8 cellular contexts compared by ENCODE assay signal in the genomic region with DNA sequence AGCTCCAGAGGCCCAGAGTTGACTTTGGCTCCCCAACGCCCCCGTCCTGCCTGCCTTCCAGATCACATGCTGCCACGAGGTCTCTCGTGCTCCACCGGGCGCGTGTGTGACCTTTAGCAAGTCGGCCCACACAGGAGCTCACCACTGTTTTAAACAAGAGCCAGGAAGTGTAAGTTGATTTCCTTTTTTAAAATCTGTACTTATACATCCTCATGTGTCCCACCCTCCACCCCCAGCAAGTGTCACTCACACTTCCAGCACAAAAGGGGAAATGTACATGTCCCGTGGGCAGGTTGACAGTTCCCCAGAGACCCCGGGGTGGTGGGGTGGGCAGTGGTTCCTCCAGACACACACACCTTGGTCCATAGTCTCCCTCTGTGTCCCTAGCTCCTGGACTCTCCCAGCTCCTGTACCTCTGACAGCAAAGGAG.
DNase-seq lines count a peak whose midpoint lies in the region; ATAC-seq lines count a peak whose summit lies in the region.

No MANE protein-coding gene starts in this region.

- H3K36me3 Mint-ChIP-seq in activated CD8-positive, alpha-beta memory T cell treated with anti-CD3 and anti-CD28 coated beads, Interleukin-2, amount 10 ng/mL, durations not matched to agents 7 days and 5 days: peaks cover 10% of the 10 kb centered on the region
- peaks cover 3 to 24% (median 10%) of the 10 kb centered on the region in 3 donors for H3K36me3 Mint-ChIP-seq in immature natural killer cell

- peak; percentile 37 for DNase-seq in activated CD4-positive, CD25-positive, alpha-beta regulatory T cell treated with anti-CD3 and anti-CD28 coated beads, Interleukin-2, amount 50 U/mL, for 72 hours
- no peak for DNase-seq in activated CD4-positive, CD25-positive, alpha-beta regulatory T cell (lab: John Stamatoyannopoulos, UW)
- peak; percentile 44 for DNase-seq in activated CD8-positive, alpha-beta memory T cell treated with anti-CD3 and anti-CD28 coated beads, Interleukin-2, amount 10 ng/mL, durations not matched to agents 7 days and 5 days
- no peak for DNase-seq in immature natural killer cell
- DNase-seq in stimulated activated naive CD8-positive, alpha-beta T cell treated with anti-CD3 and anti-CD28 coated beads, Interleukin-15, amount 100 ng/mL, for 72 hours: no peak
- no peak for DNase-seq in putamen (ENCODE audit: low spot score)
- no peak for DNase-seq in SK-N-DZ (ENCODE audit: low spot score)

- ATAC-seq in activated CD8-positive, alpha-beta memory T cell treated with anti-CD3 and anti-CD28 coated beads, Interleukin-2, amount 10 ng/mL, durations not matched to agents 7 days and 5 days: no peak
- ATAC-seq in stimulated activated naive CD8-positive, alpha-beta T cell treated with anti-CD3 and anti-CD28 coated beads, Interleukin-15, amount 100 ng/mL, for 72 hours: peak; percentile 16
- ATAC-seq in GM19455 (IDR thresholded peaks at IDR 0.05; ENCODE audit: unreplicated experiment): no peak

- H3K4me3 Mint-ChIP-seq in activated CD8-positive, alpha-beta memory T cell treated with anti-CD3 and anti-CD28 coated beads, Interleukin-2, amount 10 ng/mL, durations not matched to agents 7 days and 5 days: no peak overlapping the region
- no peak overlapping the region for H3K4me3 Mint-ChIP-seq in immature natural killer cell
- H3K4me3 Mint-ChIP-seq in stimulated activated naive CD8-positive, alpha-beta T cell treated with anti-CD3 and anti-CD28 coated beads, Interleukin-15, amount 100 ng/mL, for 72 hours: peak overlapping the region in 1 of 2 donors; percentile 36

- H3K27ac Mint-ChIP-seq in activated CD8-positive, alpha-beta memory T cell treated with anti-CD3 and anti-CD28 coated beads, Interleukin-2, amount 10 ng/mL, durations not matched to agents 7 days and 5 days: no peak overlapping the region
- H3K27ac Mint-ChIP-seq in immature natural killer cell: peak overlapping the region; percentile 36 to 89 (median 70)
- H3K27ac Mint-ChIP-seq in stimulated activated naive CD8-positive, alpha-beta T cell treated with anti-CD3 and anti-CD28 coated beads, Interleukin-15, amount 100 ng/mL, for 72 hours: peak overlapping the region; percentile 44 to 79

- peaks cover 28% of the 10 kb centered on the region for H3K4me1 Mint-ChIP-seq in activated CD8-positive, alpha-beta memory T cell treated with anti-CD3 and anti-CD28 coated beads, Interleukin-2, amount 10 ng/mL, durations not matched to agents 7 days and 5 days
- peaks cover 23 to 35% of the 10 kb centered on the region in 2 donors for H3K4me1 Mint-ChIP-seq in immature natural killer cell
- H3K4me1 Mint-ChIP-seq in stimulated activated naive CD8-positive, alpha-beta T cell treated with anti-CD3 and anti-CD28 coated beads, Interleukin-15, amount 100 ng/mL, for 72 hours: peaks cover 97% of the 10 kb centered on the region

- CTCF ChIA-PET in activated CD8-positive, alpha-beta memory T cell treated with anti-CD3 and anti-CD28 coated beads, Interleukin-2, amount 10 ng/mL, durations not matched to agents 7 days and 5 days (lab: Charles Lee): interaction anchor here (0.7 to 5.8 kb wide), 19 partner anchors 9 to 361 kb away, joined by 3 to 79 read pairs (median 4); no protein-coding TSS in a partner anchor

- no peaks in the 10 kb centered on the region for H3K9me3 Mint-ChIP-seq in activated CD8-positive, alpha-beta memory T cell treated with anti-CD3 and anti-CD28 coated beads, Interleukin-2, amount 10 ng/mL, durations not matched to agents 7 days and 5 days (ENCODE audit: low read depth)
- no peaks in the 10 kb centered on the region for H3K9me3 Mint-ChIP-seq in immature natural killer cell
- H3K9me3 Mint-ChIP-seq in stimulated activated naive CD8-positive, alpha-beta T cell treated with anti-CD3 and anti-CD28 coated beads, Interleukin-15, amount 100 ng/mL, for 72 hours: peaks cover 0 to 1% of the 10 kb centered on the region in 2 donors

- no peaks in the 10 kb centered on the region for H3K27me3 Mint-ChIP-seq in activated CD8-positive, alpha-beta memory T cell treated with anti-CD3 and anti-CD28 coated beads, Interleukin-2, amount 10 ng/mL, durations not matched to agents 7 days and 5 days
- H3K27me3 Mint-ChIP-seq in immature natural killer cell (ENCODE audit: low read depth in 3 of 3): peaks cover 3 to 10% (median 6%) of the 10 kb centered on the region in 3 donors
- H3K27me3 Mint-ChIP-seq in stimulated activated naive CD8-positive, alpha-beta T cell treated with anti-CD3 and anti-CD28 coated beads, Interleukin-15, amount 100 ng/mL, for 72 hours: no peaks in the 10 kb centered on the region

Comparison
In these comparisons a context has a peak if more than half of its experiments do, and no peak if none do; other contexts are left out.
1. DNase-seq: peak in activated CD4-positive, CD25-positive, alpha-beta regulatory T cell treated with anti-CD3 and anti-CD28 coated beads, Interleukin-2, amount 50 U/mL, for 72 hours (single experiment) and activated CD8-positive, alpha-beta memory T cell treated with anti-CD3 and anti-CD28 coated beads, Interleukin-2, amount 10 ng/mL, durations not matched to agents 7 days and 5 days (single experiment); none in activated CD4-positive, CD25-positive, alpha-beta regulatory T cell (0 of 4), immature natural killer cell (0 of 3), stimulated activated naive CD8-positive, alpha-beta T cell treated with anti-CD3 and anti-CD28 coated beads, Interleukin-15, amount 100 ng/mL, for 72 hours (0 of 2), putamen (single experiment) and SK-N-DZ (single experiment).